26 cellular contexts compared by ENCODE assay signal in genomic region chr4:110354460-110354859, GRCh38.
"Had no signal": no experiment of that assay in that cellular context is flagged by ENCODE, and none has a peak within 500 bp of the region (broad histone marks: within the 10 kb centered on the region; RNA-seq: fewer than 3 reads in every experiment).

No MANE protein-coding gene starts in this region.

- DNase-seq: activated CD4-positive, alpha-beta memory T cell treated with anti-CD3 and anti-CD28 coated beads, Interleukin-2, amount 10 ng/mL, durations not matched to agents 7 days and 5 days; activated CD4-positive, alpha-beta T cell treated with anti-CD3 and anti-CD28 coated beads, Interleukin-2, amount 50 U/mL, for 1 hour; activated CD4-positive, CD25-positive, alpha-beta regulatory T cell; activated gamma-delta T cell; activated naive CD4-positive, alpha-beta T cell treated with anti-CD3 and anti-CD28 coated beads, Interleukin-2, amount 10 ng/mL, durations not matched to agents 7 days and 5 days; activated naive CD8-positive, alpha-beta T cell treated with anti-CD3 and anti-CD28 coated beads, Interleukin-2, amount 10 ng/mL, durations not matched to agents 7 days and 5 days; activated T-cell treated with anti-CD3 and anti-CD28 coated beads for 4 hours; activated T-cell treated with anti-CD3 and anti-CD28 coated beads, Interleukin-2, amount 50 U/mL, for 48 hours; adrenal gland; aorta; central memory CD4-positive, alpha-beta T cell; Karpas-422; NCI-H1105 treated with DMSO at 0.1 percent for 48 hours; NCI-H1436 treated with DMSO at 0.1 percent for 48 hours; NCI-H187; NCI-H2081; NCI-H510A treated with DMSO at 0.1 percent for 48 hours; NCI-H69; NK-92 treated with Interleukin-12 subunit alpha and Interleukin-12 subunit beta, amount 100 ng/mL, for 24 hours; PC-9; T-cell had no signal

- H3K4me3 ChIP-seq: adrenal gland, breast epithelium, K562, PC-9, SK-N-MC had no signal

- H3K27me3 ChIP-seq: adrenal gland, breast epithelium had no signal

- H3K9me3 ChIP-seq: adrenal gland, breast epithelium had no signal

- H3K36me3 ChIP-seq: adrenal gland, breast epithelium had no signal

- H3K9me3 Mint-ChIP-seq: activated CD4-positive, alpha-beta memory T cell treated with anti-CD3 and anti-CD28 coated beads, Interleukin-2, amount 10 ng/mL, durations not matched to agents 7 days and 5 days; activated naive CD4-positive, alpha-beta T cell treated with anti-CD3 and anti-CD28 coated beads, Interleukin-2, amount 10 ng/mL, durations not matched to agents 7 days and 5 days; activated naive CD8-positive, alpha-beta T cell treated with anti-CD3 and anti-CD28 coated beads, Interleukin-2, amount 10 ng/mL, durations not matched to agents 7 days and 5 days; activated T-helper 17 cell treated with anti-CD3 and anti-CD28 coated beads, Interleukin-2, amount 50 U/mL, for 72 hours; T-cell had no signal

- H3K4me1 ChIP-seq: adrenal gland, breast epithelium had no signal

- H3K36me3 Mint-ChIP-seq: activated naive CD4-positive, alpha-beta T cell treated with anti-CD3 and anti-CD28 coated beads, Interleukin-2, amount 10 ng/mL, durations not matched to agents 7 days and 5 days; activated naive CD8-positive, alpha-beta T cell treated with anti-CD3 and anti-CD28 coated beads, Interleukin-2, amount 10 ng/mL, durations not matched to agents 7 days and 5 days; T-cell had no signal

- H2AFZ ChIP-seq: PC-9 had no signal

- H3K27ac ChIP-seq: adrenal gland, breast epithelium, PC-9, SK-N-MC, VCaP had no signal

- H3K27ac Mint-ChIP-seq: activated CD4-positive, alpha-beta memory T cell treated with anti-CD3 and anti-CD28 coated beads, Interleukin-2, amount 10 ng/mL, durations not matched to agents 7 days and 5 days; activated naive CD4-positive, alpha-beta T cell treated with anti-CD3 and anti-CD28 coated beads, Interleukin-2, amount 10 ng/mL, durations not matched to agents 7 days and 5 days; activated naive CD8-positive, alpha-beta T cell treated with anti-CD3 and anti-CD28 coated beads, Interleukin-2, amount 10 ng/mL, durations not matched to agents 7 days and 5 days; activated T-helper 17 cell treated with anti-CD3 and anti-CD28 coated beads, Interleukin-2, amount 50 U/mL, for 72 hours; T-cell had no signal

- H3K4me2 ChIP-seq: PC-9 had no signal

- ATAC-seq: activated T-helper 17 cell treated with anti-CD3 and anti-CD28 coated beads, Interleukin-2, amount 50 U/mL, for 72 hours; K562; T-cell had no signal
